In the genomic region with DNA sequence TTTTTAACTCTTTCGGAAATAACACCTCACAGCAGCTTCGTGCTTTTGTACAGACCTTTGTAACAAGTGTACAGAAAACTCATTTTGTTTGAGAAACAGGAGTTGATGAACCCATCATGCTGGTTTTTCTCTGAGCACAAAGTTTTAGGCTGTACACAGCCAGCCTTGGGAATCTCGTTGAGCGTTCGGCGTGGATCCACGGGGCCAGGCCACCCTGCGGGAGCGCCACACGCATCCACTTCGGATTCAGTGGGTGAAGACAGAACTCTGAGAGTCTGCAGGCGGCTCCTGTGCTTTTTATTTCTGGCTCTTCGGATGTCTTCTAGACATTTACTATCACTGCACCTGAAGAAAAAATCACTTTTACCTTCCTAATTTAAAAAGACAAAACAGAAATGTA, we compare ENCODE assay signal across 26 cellular contexts.
A peak's percentile ranks its signal among the peaks of the same experiment; 100 is the strongest.
DNase-seq lines count a peak whose midpoint lies in the region; ATAC-seq, FAIRE-seq and TF ChIP-seq lines count a peak whose summit lies in the region.
"Had no signal": no experiment of that assay in that cellular context is flagged by ENCODE, and none has a peak within 500 bp of the region (broad histone marks: within the 10 kb centered on the region; RNA-seq: fewer than 3 reads in every experiment).

No MANE protein-coding gene starts in this region.

- no peak overlapping the region for H3K4me3 ChIP-seq in H7 (ENCODE audit: insufficient read depth, low read depth, low read length)
- H3K4me3 ChIP-seq in OCI-LY7 (ENCODE audit: low read depth, low read length, poor library complexity, severe bottlenecking) = no peak overlapping the region
- H3K4me3 ChIP-seq in HepG2 (replicated peaks in 1 of 3; ENCODE audit: insufficient read depth in 1 of 3, low read depth in 2 of 3, low read length in 3 of 3) = no peak overlapping the region
- no peak overlapping the region for H3K4me3 ChIP-seq in testis
- H3K4me3 ChIP-seq: BLaER1, GM12878, GM23248, HAP-1, SJSA1 had no signal

- no peak overlapping the region for H3K27ac ChIP-seq in OCI-LY7 (ENCODE audit: low read depth, low read length, poor library complexity, severe bottlenecking)
- H3K27ac ChIP-seq in HepG2 (ENCODE audit: extremely low read length, insufficient read depth, low read length) = no peak overlapping the region
- no peak overlapping the region for H3K27ac ChIP-seq in testis
- H3K27ac ChIP-seq: BLaER1, GM23248, SJSA1 had no signal

- H3K27ac Mint-ChIP-seq in activated T-cell treated with anti-CD3 and anti-CD28 coated beads, Interleukin-2, amount 50 U/mL, for 72 hours = no peak overlapping the region
- H3K27ac Mint-ChIP-seq: CD4-positive, alpha-beta T cell had no signal

- TF ChIP-seq POLR2A in HepG2 (IDR thresholded peaks at IDR 0.05; ENCODE audit: insufficient read depth in 1 of 2, low read depth in 2 of 2, low read length in 2 of 2) (no peak), testis (IDR thresholded peaks at IDR 0.05) (no peak)

- no peak overlapping the region for H3K9ac ChIP-seq in HepG2 (ENCODE audit: insufficient read depth, low read depth, low read length)
- H3K9ac ChIP-seq: BLaER1, GM23248 had no signal

- no peaks in the 10 kb centered on the region for H3K27me3 ChIP-seq in H7 (ENCODE audit: control insufficient read depth, insufficient read depth, low read length)
- H3K27me3 ChIP-seq in HepG2 (ENCODE audit: control insufficient read depth in 1 of 2, insufficient read depth in 2 of 2, low read length in 2 of 2) = no peaks in the 10 kb centered on the region
- no peaks in the 10 kb centered on the region for H3K27me3 ChIP-seq in testis
- H3K27me3 ChIP-seq: BLaER1, SJSA1 had no signal

- FAIRE-seq in HepG2 (lab: Jason Lieb, UNC) = no peak
- FAIRE-seq: GM12878 had no signal

- no peak for TF ChIP-seq RAD21 in HepG2 (CRISPR knock-in tag; IDR thresholded peaks at IDR 0.05)

- H3K4me3 Mint-ChIP-seq in activated T-cell treated with anti-CD3 and anti-CD28 coated beads, Interleukin-2, amount 50 U/mL, for 72 hours = no peak overlapping the region
- H3K4me3 Mint-ChIP-seq: CD4-positive, alpha-beta T cell had no signal

- POLR2A ChIA-PET in OCI-LY7 (lab: Charles Lee) (no interaction called here), HepG2 (lab: Yijun Ruan, JAX) (no interaction called here)

- H2AFZ ChIP-seq in OCI-LY7 (ENCODE audit: low read length) (no peak overlapping the region), HepG2 (ENCODE audit: low read length) (no peak overlapping the region)
- H2AFZ ChIP-seq: GM23248 had no signal

- H3K36me3 ChIP-seq in H7 (replicated peaks; ENCODE audit: control insufficient read depth, insufficient read depth, low read length) (peaks cover 32% of the 10 kb centered on the region), OCI-LY7 (ENCODE audit: insufficient read depth, low read length) (peaks cover 93% of the 10 kb centered on the region), HepG2 (replicated peaks in 1 of 2; ENCODE audit: control insufficient read depth in 1 of 2, insufficient read depth in 2 of 2, low read length in 2 of 2) (peaks cover 30 to 64% of the 10 kb centered on the region in 2 experiments; a peak in 4 of 5 replicates), testis (ENCODE audit: low read depth, missing control alignments) (no peaks in the 10 kb centered on the region)

- H3K9me3 ChIP-seq in OCI-LY7 (ENCODE audit: low read length) (no peaks in the 10 kb centered on the region), HepG2 (ENCODE audit: low read length) (no peaks in the 10 kb centered on the region), testis (no peaks in the 10 kb centered on the region)
- H3K9me3 ChIP-seq: BLaER1, HAP-1 had no signal

- TF ChIP-seq CTCF in OCI-LY7 (conservative IDR thresholded peaks at IDR 0.05; ENCODE audit: low read length) (no peak), HepG2 (CRISPR knock-in tag; IDR thresholded peaks at IDR 0.05) (no peak), testis (IDR thresholded peaks at IDR 0.05) (no peak)

- TSS peak; percentile 75 for BruUV-seq in OCI-LY7 (replicated peaks; lab: Mats Ljungman, UMichigan)
- TSS peak; percentile 33 for BruUV-seq in HepG2 (replicated peaks; lab: Mats Ljungman, UMichigan)

- H3K4me2 ChIP-seq in OCI-LY7 (ENCODE audit: low read length) = no peak overlapping the region
- no peak overlapping the region for H3K4me2 ChIP-seq in HepG2 (ENCODE audit: low read depth, low read length)
- H3K4me2 ChIP-seq: BLaER1 had no signal

- H3K9me3 Mint-ChIP-seq in activated T-cell treated with anti-CD3 and anti-CD28 coated beads, Interleukin-2, amount 50 U/mL, for 72 hours = peaks cover 0 to 2% of the 10 kb centered on the region in 2 donors
- H3K9me3 Mint-ChIP-seq: CD4-positive, alpha-beta T cell had no signal

- ATAC-seq in HepG2 = no peak
- ATAC-seq in activated T-cell treated with anti-CD3 and anti-CD28 coated beads, Interleukin-2, amount 50 U/mL, for 72 hours (replicated peaks in 1 of 2) = no peak
- no peak for ATAC-seq in HG03460 (IDR thresholded peaks at IDR 0.05; ENCODE audit: unreplicated experiment)
- ATAC-seq: Right ventricle myocardium inferior had no signal

- no peak for TF ChIP-seq EP300 in HepG2 (IDR thresholded peaks at IDR 0.05; ENCODE audit: low read depth in 2 of 2, low read length in 2 of 2)
- no peak for TF ChIP-seq EP300 in HepG2 (CRISPR knock-in tag; IDR thresholded peaks at IDR 0.05; ENCODE audit: borderline replicate concordance)

- peaks cover 21 to 45% of the 10 kb centered on the region in 2 donors for H3K36me3 Mint-ChIP-seq in activated T-cell treated with anti-CD3 and anti-CD28 coated beads, Interleukin-2, amount 50 U/mL, for 72 hours (ENCODE audit: insufficient read depth in 2 of 2)

- WGBS in HepG2 (ENCODE audit: low lambda C conversion rate) = 98% methylated on average over 13 of the region's 13 CpGs
- WGBS in testis, 2 donors = 89 to 98% methylated on average over 13 of the region's 13 CpGs

- DNase-seq in H7 (peak; percentile 37), OCI-LY7 (ENCODE audit: low spot score) (no peak), HepG2 (ENCODE audit: low spot score) (no peak), testis (peak; percentile 12), NCI-H526 treated with DMSO at 0.1 percent for 48 hours (lab: John Stamatoyannopoulos, UW) (no peak)
- DNase-seq in activated T-cell treated with anti-CD3 and anti-CD28 coated beads, Interleukin-2, amount 50 U/mL, for 72 hours = no peak
- DNase-seq: ACHN; COR-L47; DMS 273 treated with DMSO at 0.1 percent for 48 hours; DMS79 treated with DMSO at 0.1 percent for 48 hours; GM23248; KBM-7; NCI-H1092; NCI-H1436 treated with DMSO at 0.1 percent for 48 hours; NCI-H2029; NCI-H2227 treated with DMSO at 0.1 percent for 48 hours; NCI-H510A; NCI-H748 treated with DMSO at 0.1 percent for 48 hours; NK-92 treated with Interleukin-12 subunit alpha and Interleukin-12 subunit beta, amount 100 ng/mL, for 24 hours had no signal

- H4K20me1 ChIP-seq in OCI-LY7 (ENCODE audit: insufficient read depth, low read length) (no peaks in the 10 kb centered on the region), HepG2 (ENCODE audit: insufficient read depth, low read length) (no peaks in the 10 kb centered on the region)
- H4K20me1 ChIP-seq: BLaER1 had no signal

- no peaks in the 10 kb centered on the region for H3K27me3 Mint-ChIP-seq in activated T-cell treated with anti-CD3 and anti-CD28 coated beads, Interleukin-2, amount 50 U/mL, for 72 hours (ENCODE audit: low read depth)
- H3K27me3 Mint-ChIP-seq: CD4-positive, alpha-beta T cell had no signal

- no peaks in the 10 kb centered on the region for H3K9me2 ChIP-seq in OCI-LY7 (ENCODE audit: insufficient read depth, low read length)

- intact Hi-C loops in OCI-LY7 (cut with micrococcal nuclease; ENCODE audit: unreplicated experiment) (no loop called here), HepG2 (cut with micrococcal nuclease; ENCODE audit: unreplicated experiment) (no loop called here), testis (cut with DNase I; ENCODE audit: low total_unique reads) (no loop called here)

- H3K4me1 Mint-ChIP-seq in activated T-cell treated with anti-CD3 and anti-CD28 coated beads, Interleukin-2, amount 50 U/mL, for 72 hours (ENCODE audit: low read depth) = peaks cover 6% of the 10 kb centered on the region

- CTCF ChIA-PET in OCI-LY7 (lab: Charles Lee; ENCODE audit: unreplicated experiment) = no interaction called here
- CTCF ChIA-PET in HepG2 (lab: Yijun Ruan, JAX; ENCODE audit: low intra/inter-chr PET ratio, low total read pairs) = no interaction called here

- in situ Hi-C loops in HepG2 (cut with HindIII; ENCODE audit: extremely low pct_ligation_motif_present, low pct_unique_long_range_greater_than_20kb) = no loop called here

- H3K79me2 ChIP-seq in OCI-LY7 (ENCODE audit: insufficient read depth, low read depth, low read length) (peaks cover 5% of the 10 kb centered on the region; the same call in 1 of the 2 replicates), HepG2 (ENCODE audit: insufficient read depth, low read length) (no peaks in the 10 kb centered on the region)

- H3K4me1 ChIP-seq in OCI-LY7 (ENCODE audit: insufficient read depth, low read length, poor library complexity, severe bottlenecking) = no peaks in the 10 kb centered on the region
- no peaks in the 10 kb centered on the region for H3K4me1 ChIP-seq in HepG2 (ENCODE audit: insufficient read depth, low read length)
- H3K4me1 ChIP-seq in testis = peaks cover 7% of the 10 kb centered on the region
- H3K4me1 ChIP-seq: BLaER1, HAP-1 had no signal

TF ChIP-seq in HepG2, 621 proteins besides CTCF, POLR2A, EP300 and RAD21 (continues in another document):
- TF ChIP-seq, protein P1, sequence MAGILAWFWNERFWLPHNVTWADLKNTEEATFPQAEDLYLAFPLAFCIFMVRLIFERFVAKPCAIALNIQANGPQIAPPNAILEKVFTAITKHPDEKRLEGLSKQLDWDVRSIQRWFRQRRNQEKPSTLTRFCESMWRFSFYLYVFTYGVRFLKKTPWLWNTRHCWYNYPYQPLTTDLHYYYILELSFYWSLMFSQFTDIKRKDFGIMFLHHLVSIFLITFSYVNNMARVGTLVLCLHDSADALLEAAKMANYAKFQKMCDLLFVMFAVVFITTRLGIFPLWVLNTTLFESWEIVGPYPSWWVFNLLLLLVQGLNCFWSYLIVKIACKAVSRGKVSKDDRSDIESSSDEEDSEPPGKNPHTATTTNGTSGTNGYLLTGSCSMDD (CRISPR knock-in tag; IDR thresholded peaks at IDR 0.05) = no peak
- no peak for TF ChIP-seq ZNF430 (CRISPR knock-in tag; IDR thresholded peaks at IDR 0.05)
- TF ChIP-seq, protein P2, sequence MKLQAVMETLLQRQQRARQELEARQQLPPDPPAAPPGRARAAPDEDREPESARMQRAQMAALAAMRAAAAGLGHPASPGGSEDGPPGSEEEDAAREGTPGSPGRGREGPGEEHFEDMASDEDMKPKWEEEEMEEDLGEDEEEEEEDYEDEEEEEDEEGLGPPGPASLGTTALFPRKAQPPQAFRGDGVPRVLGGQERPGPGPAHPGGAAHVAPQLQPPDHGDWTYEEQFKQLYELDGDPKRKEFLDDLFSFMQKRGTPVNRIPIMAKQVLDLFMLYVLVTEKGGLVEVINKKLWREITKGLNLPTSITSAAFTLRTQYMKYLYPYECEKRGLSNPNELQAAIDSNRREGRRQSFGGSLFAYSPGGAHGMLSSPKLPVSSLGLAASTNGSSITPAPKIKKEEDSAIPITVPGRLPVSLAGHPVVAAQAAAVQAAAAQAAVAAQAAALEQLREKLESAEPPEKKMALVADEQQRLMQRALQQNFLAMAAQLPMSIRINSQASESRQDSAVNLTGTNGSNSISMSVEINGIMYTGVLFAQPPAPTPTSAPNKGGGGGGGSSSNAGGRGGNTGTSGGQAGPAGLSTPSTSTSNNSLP (IDR thresholded peaks at IDR 0.05; ENCODE audit: low read depth, low read length) = no peak

Comparison
In these comparisons a context has a peak if more than half of its experiments do, and no peak if none do; other contexts are left out.
1. DNase-seq: peak in H7 (single experiment) and testis (single experiment); none in OCI-LY7 (single experiment), HepG2 (single experiment), NCI-H526 treated with DMSO at 0.1 percent for 48 hours (single experiment) and activated T-cell treated with anti-CD3 and anti-CD28 coated beads, Interleukin-2, amount 50 U/mL, for 72 hours (0 of 2).